In genomic region chr5:128105203-128105602, GRCh38 we compare ENCODE assay signal across 15 cellular contexts. TPM values are rescaled to one million over a fixed set of nuclear protein-coding genes. Genes with fewer than 3 reads are reported as not detected.
DNase-seq lines count a peak whose midpoint lies in the region; ATAC-seq, FAIRE-seq and TF ChIP-seq lines count a peak whose summit lies in the region.
"Had no signal": no experiment of that assay in that cellular context is flagged by ENCODE, and none has a peak within 500 bp of the region (broad histone marks: within the 10 kb centered on the region; RNA-seq: fewer than 3 reads in every experiment).

No MANE protein-coding gene starts in this region.

- H2AFZ ChIP-seq in OCI-LY3 (ENCODE audit: low read depth, low read length), result no peak overlapping the region

- H3K27me3 ChIP-seq in OCI-LY3 (ENCODE audit: low read depth, low read length), result no peaks in the 10 kb centered on the region
- no peaks in the 10 kb centered on the region for H3K27me3 ChIP-seq in prostate gland (replicated peaks; ENCODE audit: insufficient read depth)

- DNase-seq in A549 (ENCODE audit: low read depth in 1 of 2, low spot score in 1 of 2), result no peak
- DNase-seq in GM12892 (ENCODE audit: insufficient read length), result no peak
- no peak for DNase-seq in mucosa of descending colon
- no peak for DNase-seq in HuH-7.5 (ENCODE audit: low spot score)
- DNase-seq in stimulated activated CD4-positive, alpha-beta T cell treated with anti-CD3 and anti-CD28 coated beads, Interleukin-4, amount 100 ng/mL, for 24 hours, result no peak
- DNase-seq in prostate gland (ENCODE audit: low spot score), result no peak
- DNase-seq: CD8-positive, alpha-beta T cell; COR-L47; DMS153; DMS79 treated with DMSO at 0.1 percent for 48 hours; EL had no signal

- TF ChIP-seq POLR2A in A549 (IDR thresholded peaks at IDR 0.05; ENCODE audit: low read length), result no peak
- no peak for TF ChIP-seq POLR2A in GM12892 (IDR thresholded peaks at IDR 0.05; ENCODE audit: low read depth, low read length)
- TF ChIP-seq POLR2A in prostate gland (IDR thresholded peaks at IDR 0.05), result no peak

- peaks cover 5% of the 10 kb centered on the region; the same call in 1 of the 3 replicates for H3K4me1 ChIP-seq in A549
- peaks cover 11% of the 10 kb centered on the region for H3K4me1 ChIP-seq in OCI-LY3 (ENCODE audit: low read length)
- no peaks in the 10 kb centered on the region for H3K4me1 ChIP-seq in mucosa of descending colon (ENCODE audit: low read depth)
- no peaks in the 10 kb centered on the region for H3K4me1 ChIP-seq in prostate gland (replicated peaks)

- no peak for TF ChIP-seq CTCF in A549 (IDR thresholded peaks at IDR 0.05)
- no peak for TF ChIP-seq CTCF in OCI-LY3 (IDR thresholded peaks at IDR 0.05; ENCODE audit: low read depth, low read length)
- no peak for TF ChIP-seq CTCF in mucosa of descending colon (IDR thresholded peaks at IDR 0.05)
- TF ChIP-seq CTCF in prostate gland (IDR thresholded peaks at IDR 0.05), result no peak

- H3K36me3 ChIP-seq in OCI-LY3 (replicated peaks; ENCODE audit: low read depth, low read length) (no peaks in the 10 kb centered on the region), mucosa of descending colon (ENCODE audit: low read depth) (peaks cover 7% of the 10 kb centered on the region), prostate gland (no peaks in the 10 kb centered on the region)

- peak in 1 of 2 experiments; percentile 48; a peak in 3 of 6 replicates for ATAC-seq in A549
- peak; percentile 62 for ATAC-seq in mucosa of descending colon
- ATAC-seq: CD8-positive, alpha-beta T cell had no signal

- WGBS in A549 (ENCODE audit: missing lambda C conversion rate), result 75% methylated on average over 7 of the region's 7 CpGs
- 70% methylated on average over 7 of the region's 7 CpGs for WGBS in prostate gland

- no peak for TF ChIP-seq RAD21 in A549 (conservative IDR thresholded peaks at IDR 0.05 in 1 of 2, IDR thresholded peaks at IDR 0.05 in 1 of 2)

- peaks cover 28% of the 10 kb centered on the region for H3K79me2 ChIP-seq in OCI-LY3 (ENCODE audit: low read length)

- no peak overlapping the region for H3K4me3 ChIP-seq in A549
- no peak overlapping the region for H3K4me3 ChIP-seq in OCI-LY3 (ENCODE audit: low read length)
- no peak overlapping the region for H3K4me3 ChIP-seq in mucosa of descending colon
- no peak overlapping the region for H3K4me3 ChIP-seq in prostate gland

- CTCF ChIA-PET in A549 (lab: Yijun Ruan, JAX), result no interaction called here

- POLR2A ChIA-PET in A549 (lab: Yijun Ruan, JAX), result no interaction called here

- H3K9me3 ChIP-seq in A549 (no peaks in the 10 kb centered on the region), OCI-LY3 (ENCODE audit: insufficient read depth, low read length) (no peaks in the 10 kb centered on the region), mucosa of descending colon (no peaks in the 10 kb centered on the region), prostate gland (no peaks in the 10 kb centered on the region)

- H3K9ac ChIP-seq in OCI-LY3 (ENCODE audit: low read length), result no peak overlapping the region

- H4K20me1 ChIP-seq in OCI-LY3 (ENCODE audit: insufficient read depth, low read length), result no peaks in the 10 kb centered on the region

- intact Hi-C loops in mucosa of descending colon (cut with DNase I, micrococcal nuclease) (no loop called here), prostate gland (cut with DNase I) (no loop called here)

- no peak for TF ChIP-seq EP300 in A549 (IDR thresholded peaks at IDR 0.05)

- no peak overlapping the region for H3K27ac ChIP-seq in A549
- H3K27ac ChIP-seq in OCI-LY3 (ENCODE audit: low read length), result no peak overlapping the region
- H3K27ac ChIP-seq in prostate gland, result no peak overlapping the region
- H3K27ac ChIP-seq: HL-60 had no signal

- no peak overlapping the region for H3K4me2 ChIP-seq in A549
- 0 out of 2 replicates have a peak overlapping the region, but pooled peaks have one; percentile 19 for H3K4me2 ChIP-seq in OCI-LY3 (ENCODE audit: low read length)

- peak; percentile 13 for FAIRE-seq in A549 (lab: Jason Lieb, UNC)
- FAIRE-seq in GM12892 (lab: Jason Lieb, UNC), result peak; percentile 17
- FAIRE-seq: D721Med, G401.6 had no signal

TF ChIP-seq in A549, 52 proteins besides CTCF, POLR2A, EP300 and RAD21:
- TF ChIP-seq, protein P1, sequence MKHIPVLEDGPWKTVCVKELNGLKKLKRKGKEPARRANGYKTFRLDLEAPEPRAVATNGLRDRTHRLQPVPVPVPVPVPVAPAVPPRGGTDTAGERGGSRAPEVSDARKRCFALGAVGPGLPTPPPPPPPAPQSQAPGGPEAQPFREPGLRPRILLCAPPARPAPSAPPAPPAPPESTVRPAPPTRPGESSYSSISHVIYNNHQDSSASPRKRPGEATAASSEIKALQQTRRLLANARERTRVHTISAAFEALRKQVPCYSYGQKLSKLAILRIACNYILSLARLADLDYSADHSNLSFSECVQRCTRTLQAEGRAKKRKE (CRISPR knock-in tag; IDR thresholded peaks at IDR 0.05; ENCODE audit: low read depth), result no peak
- TF ChIP-seq CBX2 (IDR thresholded peaks at IDR 0.05; ENCODE audit: borderline replicate concordance, low read depth) (no peak), JUN (IDR thresholded peaks at IDR 0.05) (no peak), RARB (CRISPR knock-in tag; IDR thresholded peaks at IDR 0.05) (no peak), HOXA7 (CRISPR knock-in tag; IDR thresholded peaks at IDR 0.05) (no peak)

RNA-seq across cellular contexts. Expression of gene SLC12A2, which starts 21.6 kb away (rescaled TPM):
- polyA plus RNA-seq in A549 (2011; rRNA removed) (90.9 and 99.9 TPM in 2 replicates), A549 (2017; fragmentation: RNase III; extraction: RNeasy Plus Mini Kit Qiagen cat#74134 plus additional on column Dnase treatment) (15.0 to 19.6 TPM (median 17.1 TPM) in 3 replicates)
- polyA plus RNA-seq in A549 (2012; cell fraction: cytosol; rRNA removed), result 7.4 and 9.0 TPM in 2 replicates
- 9.0 and 11.1 TPM in 2 replicates for polyA plus RNA-seq in A549 (2012; cell fraction: nucleus; rRNA removed)
- 130 and 147 TPM in 2 replicates for polyA minus RNA-seq in A549 (2011; rRNA and poly(A)+ RNA removed)
- polyA plus RNA-seq in GM12892 (2012; ENCODE audit: missing spikeins), result 8.6 TPM
- total RNA-seq in mucosa of descending colon (100 to 1,000 TPM in 2 of 3 donors, 10 to 100 TPM in 1; 67.6 to 207 (median 151) TPM), prostate gland (100 to 1,000 TPM in 1 of 2 donors, 10 to 100 TPM in 1; 51.3 to 195 TPM)
